13 cellular contexts compared by ENCODE assay signal in the genomic region with DNA sequence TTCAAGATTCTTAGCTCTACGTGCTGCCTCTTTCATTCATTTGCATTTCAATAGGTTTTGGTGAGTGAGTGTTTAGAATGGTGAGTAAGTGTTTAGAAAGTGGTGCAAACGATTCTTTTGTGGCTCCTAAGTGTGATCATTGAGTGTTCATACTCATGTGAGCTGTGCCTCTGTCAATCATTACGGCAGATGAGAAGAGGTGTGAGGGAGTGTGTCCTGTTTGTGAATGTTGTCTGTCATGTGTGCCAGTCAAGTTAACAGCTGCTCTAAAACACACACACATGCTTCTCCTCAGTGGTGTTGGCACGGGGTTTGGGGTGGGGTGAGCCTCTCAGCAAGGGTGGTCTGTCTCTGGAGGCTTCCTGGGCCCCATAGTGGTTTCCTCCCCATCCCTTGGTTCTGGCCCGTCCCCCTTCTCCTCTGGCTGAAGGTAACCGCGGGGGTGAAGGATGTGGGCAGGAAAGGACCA. TPM values are rescaled to one million over a fixed set of nuclear protein-coding genes. Genes with fewer than 3 reads are reported as not detected.
DNase-seq lines count a peak whose midpoint lies in the region; ATAC-seq and TF ChIP-seq lines count a peak whose summit lies in the region.
"Had no signal": no experiment of that assay in that cellular context is flagged by ENCODE, and none has a peak within 500 bp of the region (broad histone marks: within the 10 kb centered on the region; RNA-seq: fewer than 3 reads in every experiment).

No MANE protein-coding gene starts in this region.

- H3K27me3 Mint-ChIP-seq in activated CD4-positive, alpha-beta memory T cell treated with anti-CD3 and anti-CD28 coated beads for 36 hours: no peaks in the 10 kb centered on the region

- H3K79me2 ChIP-seq in mammary epithelial cell (ENCODE audit: insufficient read depth, low read length): no peaks in the 10 kb centered on the region

- no peak overlapping the region for H2BK120ac ChIP-seq in mesenchymal stem cell (ENCODE audit: low read depth, low read length)

- in situ Hi-C loops in mammary epithelial cell (cut with MboI; ENCODE audit: low sequenced_read_pairs in 2 of 2): no loop called here

- no peak overlapping the region for H2AFZ ChIP-seq in mesenchymal stem cell (ENCODE audit: low read depth, low read length)
- H2AFZ ChIP-seq in mammary epithelial cell (ENCODE audit: low read depth, low read length): no peak overlapping the region

- CTCF ChIA-PET in activated CD4-positive, alpha-beta memory T cell treated with anti-CD3 and anti-CD28 coated beads for 36 hours (lab: Charles Lee): interaction anchor here (1.0 to 1.4 kb wide), 4 partner anchors 9 to 95 kb away, joined by 3 to 6 read pairs (median 4); no protein-coding TSS in a partner anchor
- CTCF ChIA-PET in mammary epithelial cell (lab: Charles Lee; ENCODE audit: low non-redundant PET): no interaction called here

- peak overlapping the region; percentile 61 for H2AK5ac ChIP-seq in mesenchymal stem cell (ENCODE audit: low read length, severe bottlenecking)

- H3K9me3 Mint-ChIP-seq in activated CD4-positive, alpha-beta memory T cell treated with anti-CD3 and anti-CD28 coated beads for 36 hours: peaks cover 7% of the 10 kb centered on the region

- no peaks in the 10 kb centered on the region for H3K9me3 ChIP-seq in mesenchymal stem cell (ENCODE audit: control insufficient read depth, low read length)
- no peaks in the 10 kb centered on the region for H3K9me3 ChIP-seq in mammary epithelial cell (replicated peaks; ENCODE audit: insufficient read depth, low read length)
- H3K9me3 ChIP-seq: prostate gland had no signal

- H3K27me3 ChIP-seq in mesenchymal stem cell (ENCODE audit: control insufficient read depth in 1 of 2, insufficient read depth in 1 of 2, low read length in 2 of 2) (no peaks in the 10 kb centered on the region), mammary epithelial cell (ENCODE audit: insufficient read depth, low read length) (no peaks in the 10 kb centered on the region)

- no peak overlapping the region for H3K27ac ChIP-seq in mesenchymal stem cell (ENCODE audit: low read length, poor library complexity, severe bottlenecking)
- no peak overlapping the region for H3K27ac ChIP-seq in mammary epithelial cell (ENCODE audit: insufficient read depth, low read depth, low read length)
- H3K27ac ChIP-seq: A549, prostate gland had no signal

- H4K20me1 ChIP-seq in mammary epithelial cell (ENCODE audit: insufficient read depth, low read length): no peaks in the 10 kb centered on the region

- H2BK15ac ChIP-seq in mesenchymal stem cell (ENCODE audit: low read depth, poor library complexity, severe bottlenecking): no peak overlapping the region

- peaks cover 5% of the 10 kb centered on the region for H3K4me1 ChIP-seq in mesenchymal stem cell (ENCODE audit: control insufficient read depth, insufficient read depth, low read depth, low read length)
- peaks cover 16% of the 10 kb centered on the region for H3K4me1 ChIP-seq in mammary epithelial cell (ENCODE audit: insufficient read depth, low read length)
- H3K4me1 ChIP-seq: prostate gland had no signal

- BruUV-seq in mammary epithelial cell (replicated peaks; lab: Mats Ljungman, UMichigan): no TSS peak

- H3K4me3 ChIP-seq in mesenchymal stem cell (ENCODE audit: insufficient read depth in 1 of 2, low read depth in 1 of 2, low read length in 2 of 2): no peak overlapping the region
- no peak overlapping the region for H3K4me3 ChIP-seq in mammary epithelial cell (replicated peaks in 1 of 3; ENCODE audit: insufficient read depth in 1 of 3, low read depth in 2 of 3, low read length in 3 of 3)
- H3K4me3 ChIP-seq: A549, prostate gland had no signal

- peak; percentile 37 for ATAC-seq in GM21423 (IDR thresholded peaks at IDR 0.05; ENCODE audit: unreplicated experiment)
- no peak for ATAC-seq in left colon

- DNase-seq in NCI-H510A treated with DMSO at 0.1 percent for 48 hours (lab: John Stamatoyannopoulos, UW) (peak; percentile 23), NCI-H510A (lab: John Stamatoyannopoulos, UW) (no peak), mesenchymal stem cell (no peak), HCEC 1CT (no peak), left colon (no peak), mammary epithelial cell (no peak)
- DNase-seq in activated CD4-positive, alpha-beta memory T cell treated with anti-CD3 and anti-CD28 coated beads for 36 hours: peak; percentile 15
- DNase-seq: activated effector memory CD4-positive, alpha-beta T cell treated with anti-CD3 and anti-CD28 coated beads, Interleukin-2, amount 50 U/mL, for 16 hours; stimulated activated CD4-positive, alpha-beta T cell treated with anti-CD3 and anti-CD28 coated beads, Interleukin-4, amount 100 ng/mL, for 4 hours; T1000 had no signal

- no peak overlapping the region for H3K9ac ChIP-seq in mesenchymal stem cell (ENCODE audit: low read length)
- no peak overlapping the region for H3K9ac ChIP-seq in mammary epithelial cell (ENCODE audit: insufficient read depth, low read length)

- peaks cover 32% of the 10 kb centered on the region for H3K4me1 Mint-ChIP-seq in activated CD4-positive, alpha-beta memory T cell treated with anti-CD3 and anti-CD28 coated beads for 36 hours (ENCODE audit: low read depth)

- H3K79me1 ChIP-seq in mesenchymal stem cell (replicated peaks; ENCODE audit: low read length, poor library complexity, severe bottlenecking): no peaks in the 10 kb centered on the region

- WGBS in mesenchymal stem cell: 58% methylated on average over 4 of the region's 7 CpGs
- 60% methylated on average over 3 of the region's 7 CpGs for WGBS in mammary epithelial cell (ENCODE audit: low coverage, missing lambda C conversion rate)

- no peak overlapping the region for H3K4ac ChIP-seq in mesenchymal stem cell (ENCODE audit: low read depth in 1 of 2, low read length in 2 of 2)

- no peak overlapping the region for H2BK5ac ChIP-seq in mesenchymal stem cell (ENCODE audit: low read depth, low read length, poor library complexity, severe bottlenecking)

- H3K27ac Mint-ChIP-seq in activated CD4-positive, alpha-beta memory T cell treated with anti-CD3 and anti-CD28 coated beads for 36 hours: no peak overlapping the region

- H3K36me3 ChIP-seq in mesenchymal stem cell (ENCODE audit: control insufficient read depth in 1 of 2, insufficient read depth in 2 of 2, low read depth in 1 of 2, low read length in 2 of 2): no peaks in the 10 kb centered on the region
- no peaks in the 10 kb centered on the region for H3K36me3 ChIP-seq in mammary epithelial cell (ENCODE audit: insufficient read depth, low read length)
- H3K36me3 ChIP-seq: prostate gland had no signal

- H2BK12ac ChIP-seq in mesenchymal stem cell (ENCODE audit: low read length in 2 of 2): no peak overlapping the region

- H3K4me2 ChIP-seq in mesenchymal stem cell (ENCODE audit: low read length, poor library complexity, severe bottlenecking) (no peak overlapping the region), mammary epithelial cell (ENCODE audit: insufficient read depth, low read depth, low read length) (no peak overlapping the region)
- H3K4me2 ChIP-seq: A549 had no signal

- dilution Hi-C loops in mammary epithelial cell (cut with HindIII; ENCODE audit: low sequenced_read_pairs): no loop called here

- TF ChIP-seq CTCF in mammary epithelial cell (conservative IDR thresholded peaks at IDR 0.05 in 1 of 2, IDR thresholded peaks at IDR 0.05 in 1 of 2; ENCODE audit: extremely low read depth in 1 of 2, insufficient read depth in 1 of 2, low read depth in 1 of 2, low read length in 2 of 2): no peak

- H3K4me3 Mint-ChIP-seq in activated CD4-positive, alpha-beta memory T cell treated with anti-CD3 and anti-CD28 coated beads for 36 hours: no peak overlapping the region

- POLR2A ChIA-PET in activated CD4-positive, alpha-beta memory T cell treated with anti-CD3 and anti-CD28 coated beads for 36 hours (lab: Charles Lee): interaction anchor here (0.9 to 1.5 kb wide), 3 partner anchors 12 to 29 kb away, joined by 3 to 6 read pairs (median 5); partner anchors contain the start of gene MYL4

- intact Hi-C loops in activated CD4-positive, alpha-beta memory T cell treated with anti-CD3 and anti-CD28 coated beads for 36 hours (cut with micrococcal nuclease): loop anchor here (1.0 kb wide), 1 partner anchor 16 kb away; no protein-coding TSS in a partner anchor
- intact Hi-C loops in left colon (cut with DNase I, micrococcal nuclease) (loop anchor here in 1 of 2 donors (10.0 kb wide), 1 partner anchor 94 kb away; no protein-coding TSS in a partner anchor), mammary epithelial cell (cut with micrococcal nuclease) (no loop called here)

- H3K23ac ChIP-seq in mesenchymal stem cell (ENCODE audit: low read length in 2 of 2): no peak overlapping the region

- no peak overlapping the region for H3K14ac ChIP-seq in mesenchymal stem cell (ENCODE audit: low read length in 2 of 2)

- H4K91ac ChIP-seq in mesenchymal stem cell (ENCODE audit: low read length): no peak overlapping the region

- no peak overlapping the region for H3K18ac ChIP-seq in mesenchymal stem cell (ENCODE audit: low read depth in 1 of 2, low read length in 2 of 2)

- H4K8ac ChIP-seq in mesenchymal stem cell (ENCODE audit: low read length): no peak overlapping the region

- H3K36me3 Mint-ChIP-seq in activated CD4-positive, alpha-beta memory T cell treated with anti-CD3 and anti-CD28 coated beads for 36 hours: no peaks in the 10 kb centered on the region

RNA-seq across cellular contexts. Expression of gene MYL4, which starts 11.4 kb away (rescaled TPM):
- total RNA-seq in activated CD4-positive, alpha-beta memory T cell treated with anti-CD3 and anti-CD28 coated beads for 36 hours: not detected
- 0.22 TPM for polyA plus RNA-seq in mesenchymal stem cell (2013, experiment 1 of 2)
- 0.14 TPM for polyA plus RNA-seq in mesenchymal stem cell (2013, experiment 2 of 2)
- total RNA-seq in left colon: not detected
- not detected for total RNA-seq in mammary epithelial cell
- polyA plus RNA-seq in mammary epithelial cell: not detected
- polyA minus RNA-seq in mammary epithelial cell: not detected
- polyA plus RNA-seq: A549 had no signal

RNA-seq across cellular contexts. Expression of gene CDC27, which starts 31.5 kb away (rescaled TPM):
- 100 to 1,000 TPM; 113 to 133 TPM for total RNA-seq in activated CD4-positive, alpha-beta memory T cell treated with anti-CD3 and anti-CD28 coated beads for 36 hours
- 59.1 TPM for polyA plus RNA-seq in mesenchymal stem cell (2013, experiment 1 of 2)
- polyA plus RNA-seq in mesenchymal stem cell (2013, experiment 2 of 2): 61.1 TPM
- total RNA-seq in left colon (10 to 100 TPM; 45.6 to 54.1 TPM), mammary epithelial cell (100 to 1,000 TPM in 1 of 2 donors, 10 to 100 TPM in 1; 80.7 to 128 TPM)
- 84.5 TPM for polyA plus RNA-seq in mammary epithelial cell
- polyA minus RNA-seq in mammary epithelial cell: 155 TPM

RNA-seq across cellular contexts. Expression of gene ITGB3, which starts 33.1 kb away (rescaled TPM):
- total RNA-seq in activated CD4-positive, alpha-beta memory T cell treated with anti-CD3 and anti-CD28 coated beads for 36 hours: not detected
- 11.3 TPM for polyA plus RNA-seq in mesenchymal stem cell (2013, experiment 1 of 2)
- 11.3 TPM for polyA plus RNA-seq in mesenchymal stem cell (2013, experiment 2 of 2)
- total RNA-seq in left colon (10 to 100 TPM in 1 of 2 donors, 1 to 10 TPM in 1; 3.2 to 11.9 TPM), mammary epithelial cell (10 to 100 TPM in 1 of 2 donors, 1 to 10 TPM in 1; 1.3 to 28.7 TPM)
- polyA plus RNA-seq in mammary epithelial cell: 0.20 TPM
- not detected for polyA minus RNA-seq in mammary epithelial cell

Comparison
In these comparisons a context has a peak if more than half of its experiments do, and no peak if none do; other contexts are left out.
1. DNase-seq: peak in NCI-H510A treated with DMSO at 0.1 percent for 48 hours (single experiment) and activated CD4-positive, alpha-beta memory T cell treated with anti-CD3 and anti-CD28 coated beads for 36 hours (single experiment); none in NCI-H510A (single experiment), mesenchymal stem cell (single experiment), HCEC 1CT (single experiment), left colon (0 of 2) and mammary epithelial cell (single experiment).